25 cellular contexts compared by ENCODE assay signal in genomic region chr3:187623285-187623814, GRCh38. TPM values are rescaled to one million over a fixed set of nuclear protein-coding genes. Genes with fewer than 3 reads are reported as not detected.
A peak's percentile ranks its signal among the peaks of the same experiment; 100 is the strongest.
DNase-seq lines count a peak whose midpoint lies in the region; ATAC-seq and TF ChIP-seq lines count a peak whose summit lies in the region.
"Had no signal": no experiment of that assay in that cellular context is flagged by ENCODE, and none has a peak within 500 bp of the region (broad histone marks: within the 10 kb centered on the region; RNA-seq: fewer than 3 reads in every experiment).

No MANE protein-coding gene starts in this region.

- 67% methylated on average over 5 of the region's 5 CpGs for WGBS in smooth muscle cell (ENCODE audit: low lambda C conversion rate)

- H3K4me3 Mint-ChIP-seq in natural killer cell treated with Interleukin-12 subunit alpha and Interleukin-12 subunit beta and Interleukin-15 and Interleukin-18, amount 100 ng/mL, for 72 hours, result no peak overlapping the region
- H3K4me3 Mint-ChIP-seq in natural killer cell, result no peak overlapping the region
- H3K4me3 Mint-ChIP-seq in activated T-helper 17 cell treated with anti-CD3 and anti-CD28 coated beads, Interleukin-2, amount 50 U/mL, for 72 hours, result no peak overlapping the region
- H3K4me3 Mint-ChIP-seq in naive thymus-derived CD4-positive, alpha-beta T cell, result no peak overlapping the region
- H3K4me3 Mint-ChIP-seq: activated CD8-positive, alpha-beta T cell treated with anti-CD3 and anti-CD28 coated beads for 36 hours; activated naive CD4-positive, alpha-beta T cell treated with anti-CD3 and anti-CD28 coated beads, Interleukin-2, amount 10 ng/mL, durations not matched to agents 7 days and 5 days; activated T-helper 1 cell treated with anti-CD3 and anti-CD28 coated beads, Interleukin-12 subunit alpha, Interleukin-12 subunit beta, Interleukin-2, Interleukin-4 antibody, amounts not matched to agents 30 ng/mL and 10 ng/mL and 1 ng/mL, durations not matched to agents 14 hours and 24 hours and 36 hours had no signal

- peaks cover 12 to 21% of the 10 kb centered on the region in 2 donors for H3K27me3 Mint-ChIP-seq in natural killer cell treated with Interleukin-12 subunit alpha and Interleukin-12 subunit beta and Interleukin-15 and Interleukin-18, amount 100 ng/mL, for 72 hours
- peaks cover 7 to 44% of the 10 kb centered on the region in 2 donors for H3K27me3 Mint-ChIP-seq in natural killer cell (ENCODE audit: low read depth in 2 of 2)
- no peaks in the 10 kb centered on the region for H3K27me3 Mint-ChIP-seq in activated T-helper 17 cell treated with anti-CD3 and anti-CD28 coated beads, Interleukin-2, amount 50 U/mL, for 72 hours
- peaks cover 4 to 21% (median 15%) of the 10 kb centered on the region in 5 donors for H3K27me3 Mint-ChIP-seq in naive thymus-derived CD4-positive, alpha-beta T cell

- H3K36me3 ChIP-seq in HEK293 (ENCODE audit: control insufficient read depth in 2 of 2, insufficient read depth in 1 of 2, low read length in 2 of 2) (no peaks in the 10 kb centered on the region), smooth muscle cell (ENCODE audit: low read depth) (no peaks in the 10 kb centered on the region)
- no peaks in the 10 kb centered on the region for H3K36me3 ChIP-seq in effector memory CD4-positive, alpha-beta T cell (ENCODE audit: control insufficient read depth, insufficient read depth, low read length)
- H3K36me3 ChIP-seq in naive thymus-derived CD4-positive, alpha-beta T cell (ENCODE audit: control insufficient read depth in 2 of 3, insufficient read depth in 3 of 3, low read length in 3 of 3), result no peaks in the 10 kb centered on the region
- H3K36me3 ChIP-seq: suprapubic skin, upper lobe of left lung had no signal

- H3F3A ChIP-seq in smooth muscle cell (ENCODE audit: low read depth), result no peaks in the 10 kb centered on the region

- H3K9me3 ChIP-seq in HEK293 (ENCODE audit: control insufficient read depth, insufficient read depth, low read depth, low read length) (no peaks in the 10 kb centered on the region), smooth muscle cell (replicated peaks; ENCODE audit: low read depth) (no peaks in the 10 kb centered on the region)
- no peaks in the 10 kb centered on the region for H3K9me3 ChIP-seq in effector memory CD4-positive, alpha-beta T cell (ENCODE audit: control insufficient read depth, low read length)
- no peaks in the 10 kb centered on the region for H3K9me3 ChIP-seq in naive thymus-derived CD4-positive, alpha-beta T cell (ENCODE audit: control insufficient read depth in 2 of 3, low read length in 3 of 3)
- H3K9me3 ChIP-seq: suprapubic skin, upper lobe of left lung had no signal

- H3K27me3 ChIP-seq in smooth muscle cell (ENCODE audit: low read depth), result peaks cover 4% of the 10 kb centered on the region
- no peaks in the 10 kb centered on the region for H3K27me3 ChIP-seq in effector memory CD4-positive, alpha-beta T cell (replicated peaks; ENCODE audit: control insufficient read depth, insufficient read depth, low read length, poor library complexity, severe bottlenecking)
- no peaks in the 10 kb centered on the region for H3K27me3 ChIP-seq in naive thymus-derived CD4-positive, alpha-beta T cell (ENCODE audit: control insufficient read depth in 2 of 2, insufficient read depth in 2 of 2, low read length in 2 of 2)
- H3K27me3 ChIP-seq: upper lobe of left lung had no signal

- no peak overlapping the region for H3K9ac ChIP-seq in smooth muscle cell (ENCODE audit: low read depth)

- no peaks in the 10 kb centered on the region for H3K36me3 Mint-ChIP-seq in natural killer cell treated with Interleukin-12 subunit alpha and Interleukin-12 subunit beta and Interleukin-15 and Interleukin-18, amount 100 ng/mL, for 72 hours
- H3K36me3 Mint-ChIP-seq in natural killer cell, result no peaks in the 10 kb centered on the region
- H3K36me3 Mint-ChIP-seq in activated T-helper 17 cell treated with anti-CD3 and anti-CD28 coated beads, Interleukin-2, amount 50 U/mL, for 72 hours (ENCODE audit: low read depth), result no peaks in the 10 kb centered on the region
- H3K36me3 Mint-ChIP-seq in naive thymus-derived CD4-positive, alpha-beta T cell, result no peaks in the 10 kb centered on the region
- H3K36me3 Mint-ChIP-seq: activated naive CD4-positive, alpha-beta T cell treated with anti-CD3 and anti-CD28 coated beads, Interleukin-2, amount 10 ng/mL, durations not matched to agents 7 days and 5 days had no signal

- H3K4me1 ChIP-seq in HEK293 (ENCODE audit: control insufficient read depth, insufficient read depth, low read length) (no peaks in the 10 kb centered on the region), smooth muscle cell (ENCODE audit: low read depth) (peaks cover 11% of the 10 kb centered on the region)
- H3K4me1 ChIP-seq in effector memory CD4-positive, alpha-beta T cell (ENCODE audit: control insufficient read depth, insufficient read depth, low read length, poor library complexity, severe bottlenecking), result no peaks in the 10 kb centered on the region
- no peaks in the 10 kb centered on the region for H3K4me1 ChIP-seq in naive thymus-derived CD4-positive, alpha-beta T cell (ENCODE audit: control insufficient read depth in 2 of 2, insufficient read depth in 2 of 2, low read length in 2 of 2)
- H3K4me1 ChIP-seq: suprapubic skin, upper lobe of left lung had no signal

- no peaks in the 10 kb centered on the region for H4K20me1 ChIP-seq in smooth muscle cell (ENCODE audit: low read depth)

- H3K27ac Mint-ChIP-seq in natural killer cell treated with Interleukin-12 subunit alpha and Interleukin-12 subunit beta and Interleukin-15 and Interleukin-18, amount 100 ng/mL, for 72 hours, result no peak overlapping the region
- H3K27ac Mint-ChIP-seq in natural killer cell, result no peak overlapping the region
- H3K27ac Mint-ChIP-seq in activated T-helper 17 cell treated with anti-CD3 and anti-CD28 coated beads, Interleukin-2, amount 50 U/mL, for 72 hours, result no peak overlapping the region
- H3K27ac Mint-ChIP-seq in naive thymus-derived CD4-positive, alpha-beta T cell, result no peak overlapping the region
- H3K27ac Mint-ChIP-seq: activated CD8-positive, alpha-beta T cell treated with anti-CD3 and anti-CD28 coated beads for 36 hours; activated naive CD4-positive, alpha-beta T cell treated with anti-CD3 and anti-CD28 coated beads, Interleukin-2, amount 10 ng/mL, durations not matched to agents 7 days and 5 days; activated T-helper 1 cell treated with anti-CD3 and anti-CD28 coated beads, Interleukin-12 subunit alpha, Interleukin-12 subunit beta, Interleukin-2, Interleukin-4 antibody, amounts not matched to agents 30 ng/mL and 10 ng/mL and 1 ng/mL, durations not matched to agents 14 hours and 24 hours and 36 hours had no signal

- POLR2A ChIA-PET in HEK293 (lab: Yijun Ruan, JAX), result no interaction called here
- POLR2A ChIA-PET in naive thymus-derived CD4-positive, alpha-beta T cell (lab: Charles Lee), result no interaction called here

- no peak overlapping the region for H2AFZ ChIP-seq in smooth muscle cell (ENCODE audit: low read depth)

- intact Hi-C loops in natural killer cell (cut with micrococcal nuclease), result no loop called here
- intact Hi-C loops in naive thymus-derived CD4-positive, alpha-beta T cell (cut with micrococcal nuclease), result no loop called here

- no peak overlapping the region for H3K27ac ChIP-seq in HEK293 (ENCODE audit: extremely low read depth, low read depth, low read length)
- no peak overlapping the region for H3K27ac ChIP-seq in smooth muscle cell (ENCODE audit: low read depth)
- no peak overlapping the region for H3K27ac ChIP-seq in effector memory CD4-positive, alpha-beta T cell (ENCODE audit: insufficient read depth, low read length, poor library complexity, severe bottlenecking)
- H3K27ac ChIP-seq in naive thymus-derived CD4-positive, alpha-beta T cell (ENCODE audit: low read depth, low read length), result no peak overlapping the region
- H3K27ac ChIP-seq: SK-N-MC, suprapubic skin, upper lobe of left lung had no signal

- H3K4me2 ChIP-seq in smooth muscle cell, result no peak overlapping the region

- no peak for TF ChIP-seq CTCF in natural killer cell (IDR thresholded peaks at IDR 0.05)
- TF ChIP-seq CTCF in HEK293 (tag by site-specific recombination; IDR thresholded peaks at IDR 0.05), result no peak
- no peak for TF ChIP-seq CTCF in smooth muscle cell (IDR thresholded peaks at IDR 0.05; ENCODE audit: borderline replicate concordance, insufficient read depth, poor library complexity, severe bottlenecking)

- no peaks in the 10 kb centered on the region for H3K9me3 Mint-ChIP-seq in natural killer cell treated with Interleukin-12 subunit alpha and Interleukin-12 subunit beta and Interleukin-15 and Interleukin-18, amount 100 ng/mL, for 72 hours
- H3K9me3 Mint-ChIP-seq in natural killer cell, result no peaks in the 10 kb centered on the region
- no peaks in the 10 kb centered on the region for H3K9me3 Mint-ChIP-seq in activated T-helper 17 cell treated with anti-CD3 and anti-CD28 coated beads, Interleukin-2, amount 50 U/mL, for 72 hours
- H3K9me3 Mint-ChIP-seq in naive thymus-derived CD4-positive, alpha-beta T cell, result peaks cover 0 to 2% (median 0%) of the 10 kb centered on the region in 11 donors
- H3K9me3 Mint-ChIP-seq: activated CD8-positive, alpha-beta T cell treated with anti-CD3 and anti-CD28 coated beads for 36 hours; activated naive CD4-positive, alpha-beta T cell treated with anti-CD3 and anti-CD28 coated beads, Interleukin-2, amount 10 ng/mL, durations not matched to agents 7 days and 5 days; activated T-helper 1 cell treated with anti-CD3 and anti-CD28 coated beads, Interleukin-12 subunit alpha, Interleukin-12 subunit beta, Interleukin-2, Interleukin-4 antibody, amounts not matched to agents 30 ng/mL and 10 ng/mL and 1 ng/mL, durations not matched to agents 14 hours and 24 hours and 36 hours had no signal

- H3K79me2 ChIP-seq in smooth muscle cell (ENCODE audit: low read depth), result no peaks in the 10 kb centered on the region

- H3K4me3 ChIP-seq in HEK293 (ENCODE audit: low read depth, low read length) (no peak overlapping the region), smooth muscle cell (no peak overlapping the region)
- no peak overlapping the region for H3K4me3 ChIP-seq in effector memory CD4-positive, alpha-beta T cell (ENCODE audit: insufficient read depth, low read depth, low read length, poor library complexity, severe bottlenecking)
- H3K4me3 ChIP-seq in naive thymus-derived CD4-positive, alpha-beta T cell (ENCODE audit: low read length), result no peak overlapping the region
- H3K4me3 ChIP-seq: K562, SK-N-MC, suprapubic skin, upper lobe of left lung had no signal

- no peaks in the 10 kb centered on the region for H3K4me1 Mint-ChIP-seq in natural killer cell treated with Interleukin-12 subunit alpha and Interleukin-12 subunit beta and Interleukin-15 and Interleukin-18, amount 100 ng/mL, for 72 hours (ENCODE audit: low read depth in 2 of 2)
- H3K4me1 Mint-ChIP-seq in natural killer cell, result no peaks in the 10 kb centered on the region
- no peaks in the 10 kb centered on the region for H3K4me1 Mint-ChIP-seq in activated T-helper 17 cell treated with anti-CD3 and anti-CD28 coated beads, Interleukin-2, amount 50 U/mL, for 72 hours
- peaks cover 0 to 1% (median 0%) of the 10 kb centered on the region in 7 donors for H3K4me1 Mint-ChIP-seq in naive thymus-derived CD4-positive, alpha-beta T cell
- H3K4me1 Mint-ChIP-seq: activated naive CD4-positive, alpha-beta T cell treated with anti-CD3 and anti-CD28 coated beads, Interleukin-2, amount 10 ng/mL, durations not matched to agents 7 days and 5 days had no signal

- peak; percentile 27 to 53 for ATAC-seq in natural killer cell treated with Interleukin-12 subunit alpha and Interleukin-12 subunit beta and Interleukin-15 and Interleukin-18, amount 100 ng/mL, for 72 hours
- ATAC-seq in natural killer cell, result no peak
- ATAC-seq in activated T-helper 17 cell treated with anti-CD3 and anti-CD28 coated beads, Interleukin-2, amount 50 U/mL, for 72 hours (replicated peaks), result peak; percentile 85
- no peak for ATAC-seq in naive thymus-derived CD4-positive, alpha-beta T cell
- ATAC-seq: activated CD8-positive, alpha-beta T cell treated with anti-CD3 and anti-CD28 coated beads for 36 hours; K562 had no signal

- CTCF ChIA-PET in HEK293 (lab: Yijun Ruan, JAX), result interaction anchor here (0.5 kb wide), 1 partner anchor 68 kb away, joined by 3 read pairs; no protein-coding TSS in a partner anchor
- CTCF ChIA-PET in naive thymus-derived CD4-positive, alpha-beta T cell (lab: Charles Lee), result no interaction called here

- DNase-seq in natural killer cell treated with Interleukin-12 subunit alpha and Interleukin-12 subunit beta and Interleukin-15 and Interleukin-18, amount 100 ng/mL, for 72 hours (ENCODE audit: low spot score), result no peak
- DNase-seq in natural killer cell (no peak), smooth muscle cell (lab: John Stamatoyannopoulos, UW; ENCODE audit: unreplicated experiment) (no peak)
- DNase-seq in effector memory CD4-positive, alpha-beta T cell, result no peak
- DNase-seq in naive thymus-derived CD4-positive, alpha-beta T cell, result no peak
- DNase-seq: activated CD8-positive, alpha-beta memory T cell treated with anti-CD3 and anti-CD28 coated beads, Interleukin-2, amount 50 U/mL, for 48 hours; activated CD8-positive, alpha-beta T cell treated with anti-CD3 and anti-CD28 coated beads for 36 hours; activated naive CD4-positive, alpha-beta T cell treated with anti-CD3 and anti-CD28 coated beads, Interleukin-2, amount 10 ng/mL, durations not matched to agents 7 days and 5 days; C1 segment of cervical spinal cord; H7; mammary epithelial cell; NCI-H1694 treated with DMSO at 0.1 percent for 48 hours; stimulated activated CD4-positive, alpha-beta T cell treated with anti-CD3 and anti-CD28 coated beads, Interleukin-15, amount 100 ng/mL, for 24 hours; stimulated activated CD4-positive, alpha-beta T cell treated with anti-CD3 and anti-CD28 coated beads, Interleukin-4, amount 100 ng/mL, for 4 hours; upper lobe of left lung had no signal

RNA-seq across cellular contexts. Expression of gene SST, which starts 46.8 kb away (rescaled TPM):
- not detected for total RNA-seq in natural killer cell treated with Interleukin-12 subunit alpha and Interleukin-12 subunit beta and Interleukin-15 and Interleukin-18, amount 100 ng/mL, for 72 hours
- total RNA-seq in natural killer cell (not detected), smooth muscle cell (not detected in 2 replicates)
- total RNA-seq in activated T-helper 17 cell treated with anti-CD3 and anti-CD28 coated beads, Interleukin-2, amount 50 U/mL, for 72 hours, result not detected
- not detected in 2 replicates for polyA plus RNA-seq in smooth muscle cell
- total RNA-seq in naive thymus-derived CD4-positive, alpha-beta T cell, result not detected
- not detected for polyA plus RNA-seq in naive thymus-derived CD4-positive, alpha-beta T cell
- total RNA-seq: activated CD8-positive, alpha-beta T cell treated with anti-CD3 and anti-CD28 coated beads for 36 hours; activated T-helper 1 cell treated with anti-CD3 and anti-CD28 coated beads, Interleukin-12 subunit alpha, Interleukin-12 subunit beta, Interleukin-2, Interleukin-4 antibody, amounts not matched to agents 30 ng/mL and 10 ng/mL and 1 ng/mL, durations not matched to agents 14 hours and 24 hours and 36 hours; bronchial epithelial cell; glomerular endothelial cell; K562; mammary epithelial cell; osteocyte; T-helper 1 cell treated with Interleukin-12 subunit alpha and Interleukin-12 subunit beta and Interleukin-4 antibody, amounts not matched to agents 30 ng/mL and 1 ng/mL, for 36 hours; upper lobe of left lung had no signal
- polyA plus RNA-seq: K562, mammary epithelial cell had no signal

Comparison
In these comparisons a context has a peak if more than half of its experiments do, and no peak if none do; other contexts are left out.
1. ATAC-seq: peak in natural killer cell treated with Interleukin-12 subunit alpha and Interleukin-12 subunit beta and Interleukin-15 and Interleukin-18, amount 100 ng/mL, for 72 hours (2 of 2) and activated T-helper 17 cell treated with anti-CD3 and anti-CD28 coated beads, Interleukin-2, amount 50 U/mL, for 72 hours (single experiment); none in natural killer cell (0 of 3) and naive thymus-derived CD4-positive, alpha-beta T cell (single experiment).